Comparison of ENCODE assay signal across 10 cellular contexts in the genomic region with DNA sequence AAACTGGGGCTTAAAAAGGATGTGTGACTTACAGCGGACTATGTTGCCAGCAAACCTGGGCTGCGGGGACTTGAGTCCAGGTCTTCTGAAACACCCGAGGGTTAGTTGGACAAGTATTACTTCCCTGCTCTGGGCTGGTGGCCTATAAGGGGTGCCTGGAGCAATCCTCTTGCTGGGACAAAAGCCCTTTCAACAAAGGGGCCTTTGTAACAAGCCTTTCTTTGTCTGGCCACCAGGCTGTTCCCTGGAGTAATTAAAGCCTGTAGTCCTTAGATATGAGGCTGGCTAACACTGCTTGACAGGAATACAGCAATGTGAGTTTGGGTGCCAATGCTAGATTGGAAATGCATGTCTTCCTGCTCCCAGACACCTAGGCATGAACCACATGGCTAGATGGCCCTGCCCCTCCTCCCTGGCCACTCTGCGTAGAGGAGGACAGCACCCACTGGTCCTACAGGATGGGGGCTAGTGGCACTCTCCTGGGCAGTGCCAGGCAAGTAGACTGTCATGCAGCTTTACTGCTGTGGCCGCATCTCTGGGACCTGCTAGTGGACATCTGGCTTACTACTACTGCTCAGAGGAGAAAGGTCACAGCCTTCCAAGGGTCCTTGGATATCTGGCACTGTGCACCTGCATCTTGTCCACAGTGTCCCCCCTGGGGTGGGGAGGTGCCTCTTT.
DNase-seq lines count a peak whose midpoint lies in the region; ATAC-seq and TF ChIP-seq lines count a peak whose summit lies in the region.
"Had no signal": no experiment of that assay in that cellular context is flagged by ENCODE, and none has a peak within 500 bp of the region (broad histone marks: within the 10 kb centered on the region; RNA-seq: fewer than 3 reads in every experiment).

No MANE protein-coding gene starts in this region.

- peak; percentile 13; the same call in 1 of the 2 replicates for TF ChIP-seq CTCF in Panc1 (IDR thresholded peaks at IDR 0.05)
- TF ChIP-seq CTCF in fibroblast of villous mesenchyme (IDR thresholded peaks at IDR 0.05; ENCODE audit: insufficient read depth, low read depth, low read length) = peak; percentile 24
- TF ChIP-seq CTCF in adrenal gland (IDR thresholded peaks at IDR 0.05) = no peak

- H3K9me3 ChIP-seq in Panc1 (ENCODE audit: control insufficient read depth, insufficient read depth, low read depth, low read length) = no peaks in the 10 kb centered on the region
- no peaks in the 10 kb centered on the region for H3K9me3 ChIP-seq in adrenal gland (replicated peaks in 1 of 3)
- H3K9me3 ChIP-seq: MG63 had no signal

- POLR2A ChIA-PET in Panc1 (lab: Charles Lee) = no interaction called here
- POLR2A ChIA-PET in activated CD4-positive, alpha-beta memory T cell treated with anti-CD3 and anti-CD28 coated beads for 36 hours (lab: Charles Lee) = no interaction called here

- DNase-seq in G401 (ENCODE audit: low spot score) (peak; percentile 40), Panc1 (ENCODE audit: low read depth, low spot score) (no peak), fibroblast of villous mesenchyme (ENCODE audit: low read depth) (peak; percentile 7), occipital lobe (lab: John Stamatoyannopoulos, UW) (peak; percentile 29), adrenal gland (no peak)
- DNase-seq in activated CD4-positive, alpha-beta memory T cell treated with anti-CD3 and anti-CD28 coated beads for 36 hours = no peak
- DNase-seq: DMS153, MG63 had no signal

- H3K27me3 Mint-ChIP-seq in activated CD4-positive, alpha-beta memory T cell treated with anti-CD3 and anti-CD28 coated beads for 36 hours = peaks cover 8% of the 10 kb centered on the region

- H3K4me3 Mint-ChIP-seq in activated CD4-positive, alpha-beta memory T cell treated with anti-CD3 and anti-CD28 coated beads for 36 hours = no peak overlapping the region

- H3K36me3 ChIP-seq in Panc1 (ENCODE audit: control insufficient read depth, insufficient read depth, low read length) = no peaks in the 10 kb centered on the region
- no peaks in the 10 kb centered on the region for H3K36me3 ChIP-seq in adrenal gland (replicated peaks in 1 of 2)
- H3K36me3 ChIP-seq: MG63 had no signal

- H3K36me3 Mint-ChIP-seq in activated CD4-positive, alpha-beta memory T cell treated with anti-CD3 and anti-CD28 coated beads for 36 hours = no peaks in the 10 kb centered on the region

- no peak overlapping the region for H3K27ac Mint-ChIP-seq in activated CD4-positive, alpha-beta memory T cell treated with anti-CD3 and anti-CD28 coated beads for 36 hours

- peak; percentile 69 for ATAC-seq in Panc1
- ATAC-seq in HG03457 (IDR thresholded peaks at IDR 0.05; ENCODE audit: unreplicated experiment) = no peak
- ATAC-seq in HG03342 (IDR thresholded peaks at IDR 0.05; ENCODE audit: unreplicated experiment) = no peak

- H3K9me3 Mint-ChIP-seq in activated CD4-positive, alpha-beta memory T cell treated with anti-CD3 and anti-CD28 coated beads for 36 hours = no peaks in the 10 kb centered on the region

- H3K4me3 ChIP-seq in Panc1 (ENCODE audit: low read depth in 2 of 2, low read length in 2 of 2) = no peak overlapping the region
- no peak overlapping the region for H3K4me3 ChIP-seq in fibroblast of villous mesenchyme (ENCODE audit: low read depth, low read length)
- no peak overlapping the region for H3K4me3 ChIP-seq in adrenal gland
- H3K4me3 ChIP-seq: MG63 had no signal

- CTCF ChIA-PET in Panc1 (lab: Charles Lee) = no interaction called here
- CTCF ChIA-PET in activated CD4-positive, alpha-beta memory T cell treated with anti-CD3 and anti-CD28 coated beads for 36 hours (lab: Charles Lee) = no interaction called here

- H3K4me1 ChIP-seq in Panc1 (ENCODE audit: control insufficient read depth, insufficient read depth, low read length) (no peaks in the 10 kb centered on the region), adrenal gland (replicated peaks in 1 of 2) (no peaks in the 10 kb centered on the region)

- no peak overlapping the region for H3K27ac ChIP-seq in Panc1 (ENCODE audit: low read length)
- H3K27ac ChIP-seq in adrenal gland = no peak overlapping the region

- TF ChIP-seq POLR2A in adrenal gland (IDR thresholded peaks at IDR 0.05) = no peak

- WGBS in adrenal gland, 4 donors = 83 to 93% (median 91%) methylated on average over 3 to 5 of the region's 5 CpGs

- intact Hi-C loops in Panc1 (cut with micrococcal nuclease; ENCODE audit: unreplicated experiment) (no loop called here), adrenal gland (cut with DNase I) (loop anchor here in 1 of 2 donors (10.0 kb wide), 1 partner anchor 140 kb away; no protein-coding TSS in a partner anchor)
- intact Hi-C loops in activated CD4-positive, alpha-beta memory T cell treated with anti-CD3 and anti-CD28 coated beads for 36 hours (cut with micrococcal nuclease) = no loop called here

- no peaks in the 10 kb centered on the region for H3K4me1 Mint-ChIP-seq in activated CD4-positive, alpha-beta memory T cell treated with anti-CD3 and anti-CD28 coated beads for 36 hours (ENCODE audit: low read depth)

- no TSS peak for BruUV-seq in Panc1 (replicated peaks; lab: Mats Ljungman, UMichigan)

- in situ Hi-C loops in G401 (cut with HindIII; ENCODE audit: low sequenced_read_pairs) = no loop called here
- in situ Hi-C loops in Panc1 (cut with HindIII; ENCODE audit: low pct_unique_long_range_greater_than_20kb, low sequenced_read_pairs) = no loop called here

- H3K27me3 ChIP-seq in Panc1 (ENCODE audit: control insufficient read depth, insufficient read depth, low read length) (peaks cover 7% of the 10 kb centered on the region), adrenal gland (no peaks in the 10 kb centered on the region)
- H3K27me3 ChIP-seq: MG63 had no signal

Comparison
In these comparisons a context has a peak if more than half of its experiments do, and no peak if none do; other contexts are left out.
1. DNase-seq: peak in G401 (single experiment), fibroblast of villous mesenchyme (single experiment) and occipital lobe (single experiment); none in Panc1 (single experiment), activated CD4-positive, alpha-beta memory T cell treated with anti-CD3 and anti-CD28 coated beads for 36 hours (single experiment) and adrenal gland (0 of 7).
2. CTCF ChIP-seq: peak in Panc1 (single experiment) and fibroblast of villous mesenchyme (single experiment); none in adrenal gland (0 of 6).